26 cellular contexts compared by ENCODE assay signal in genomic region chr5:172635038-172635437, GRCh38.
"Had no signal": no experiment of that assay in that cellular context is flagged by ENCODE, and none has a peak within 500 bp of the region (broad histone marks: within the 10 kb centered on the region; RNA-seq: fewer than 3 reads in every experiment).

No MANE protein-coding gene starts in this region.

- H3K79me2 ChIP-seq: hepatocyte had no signal

- DNase-seq: cerebellar nuclear complex; effector CD4-positive, alpha-beta T cell; kidney glomerular epithelial cell; left ventricle myocardium superior; lower lobe of right lung; naive B cell; pancreas; right lobe of liver; stimulated activated CD4-positive, alpha-beta T cell treated with anti-CD3 and anti-CD28 coated beads, Interleukin-12 subunit alpha, Interleukin-12 subunit beta, amount 100 ng/mL, for 4 hours; stimulated activated CD4-positive, alpha-beta T cell treated with anti-CD3 and anti-CD28 coated beads, Interleukin-1b, Interleukin-23, amount 100 ng/mL, for 48 hours; stimulated activated CD4-positive, alpha-beta T cell treated with anti-CD3 and anti-CD28 coated beads, Interleukin-4, amount 100 ng/mL, for 1 hour; stimulated activated CD8-positive, alpha-beta memory T cell treated with anti-CD3 and anti-CD28 coated beads, Interleukin-4, amount 100 ng/mL, for 48 hours; stimulated activated naive CD4-positive, alpha-beta T cell; stimulated activated naive CD8-positive, alpha-beta T cell treated with anti-CD3 and anti-CD28 coated beads, Interleukin-15, amount 100 ng/mL, for 72 hours had no signal

- H3K4me3 Mint-ChIP-seq: memory B cell; mesothelial cell of epicardium; naive B cell; natural killer cell treated with Interleukin-12 subunit alpha and Interleukin-12 subunit beta and Interleukin-15 and Interleukin-18, amount 100 ng/mL, for 72 hours; neural crest cell; stimulated activated naive CD8-positive, alpha-beta T cell treated with anti-CD3 and anti-CD28 coated beads, Interleukin-15, amount 100 ng/mL, for 72 hours; type B pancreatic cell had no signal

- H3K4me2 ChIP-seq: hepatocyte, smooth muscle cell had no signal

- H3K36me3 Mint-ChIP-seq: memory B cell; mesothelial cell of epicardium; naive B cell; natural killer cell treated with Interleukin-12 subunit alpha and Interleukin-12 subunit beta and Interleukin-15 and Interleukin-18, amount 100 ng/mL, for 72 hours; type B pancreatic cell had no signal

- H3K27me3 ChIP-seq: pancreas, right lobe of liver, tibial artery had no signal

- ATAC-seq: left ventricle myocardium superior; lower lobe of right lung; mucosa of descending colon; natural killer cell treated with Interleukin-12 subunit alpha and Interleukin-12 subunit beta and Interleukin-15 and Interleukin-18, amount 100 ng/mL, for 72 hours; pancreas; right lobe of liver; stimulated activated naive CD8-positive, alpha-beta T cell treated with anti-CD3 and anti-CD28 coated beads, Interleukin-15, amount 100 ng/mL, for 72 hours had no signal

- H3K4me1 Mint-ChIP-seq: memory B cell; mesothelial cell of epicardium; neural crest cell; stimulated activated naive CD8-positive, alpha-beta T cell treated with anti-CD3 and anti-CD28 coated beads, Interleukin-15, amount 100 ng/mL, for 72 hours had no signal

- H2AFZ ChIP-seq: hepatocyte had no signal

- H3K27ac Mint-ChIP-seq: memory B cell; mesothelial cell of epicardium; natural killer cell treated with Interleukin-12 subunit alpha and Interleukin-12 subunit beta and Interleukin-15 and Interleukin-18, amount 100 ng/mL, for 72 hours; progenitor cell of endocrine pancreas; stimulated activated naive CD8-positive, alpha-beta T cell treated with anti-CD3 and anti-CD28 coated beads, Interleukin-15, amount 100 ng/mL, for 72 hours; type B pancreatic cell had no signal

- H3K9me3 Mint-ChIP-seq: memory B cell; mesothelial cell of epicardium; natural killer cell treated with Interleukin-12 subunit alpha and Interleukin-12 subunit beta and Interleukin-15 and Interleukin-18, amount 100 ng/mL, for 72 hours; neural crest cell; stimulated activated naive CD8-positive, alpha-beta T cell treated with anti-CD3 and anti-CD28 coated beads, Interleukin-15, amount 100 ng/mL, for 72 hours; type B pancreatic cell had no signal

- H3K27ac ChIP-seq: dorsolateral prefrontal cortex, hepatocyte, lower lobe of right lung, neutrophil, pancreas, right lobe of liver, tibial artery had no signal

- H3K9me3 ChIP-seq: lower lobe of right lung, mucosa of descending colon, neutrophil, pancreas, right lobe of liver, tibial artery had no signal

- H3K4me1 ChIP-seq: right lobe of liver had no signal
